9 cellular contexts compared by ENCODE assay signal in genomic region chr1:243288062-243288461, GRCh38. TPM values are rescaled to one million over a fixed set of nuclear protein-coding genes. Genes with fewer than 3 reads are reported as not detected.
A peak's percentile ranks its signal among the peaks of the same experiment; 100 is the strongest.
DNase-seq lines count a peak whose midpoint lies in the region; ATAC-seq and TF ChIP-seq lines count a peak whose summit lies in the region.
"Had no signal": no experiment of that assay in that cellular context is flagged by ENCODE, and none has a peak within 500 bp of the region (broad histone marks: within the 10 kb centered on the region; RNA-seq: fewer than 3 reads in every experiment).

No MANE protein-coding gene starts in this region.

- ATAC-seq in right cardiac atrium (no peak), GM21619 (IDR thresholded peaks at IDR 0.05; ENCODE audit: unreplicated experiment) (no peak)

- peaks cover 55% of the 10 kb centered on the region for H3K36me3 Mint-ChIP-seq in activated CD4-positive, alpha-beta memory T cell treated with anti-CD3 and anti-CD28 coated beads, Interleukin-2, amount 10 ng/mL, durations not matched to agents 7 days and 5 days (ENCODE audit: low read depth)

- H3K4me1 Mint-ChIP-seq in activated CD4-positive, alpha-beta memory T cell treated with anti-CD3 and anti-CD28 coated beads, Interleukin-2, amount 10 ng/mL, durations not matched to agents 7 days and 5 days, result peaks cover 22% of the 10 kb centered on the region

- H3K9me3 ChIP-seq in right cardiac atrium (ENCODE audit: control insufficient read depth, low read length) (no peaks in the 10 kb centered on the region), right atrium auricular region (peaks cover 0 to 3% of the 10 kb centered on the region in 2 donors), transverse colon (no peaks in the 10 kb centered on the region)

- in situ Hi-C loops in transverse colon (cut with MboI; ENCODE audit: low pct_ligation_motif_present in 1 of 4, low pct_unique_long_range_greater_than_20kb in 1 of 4, low sequenced_read_pairs in 3 of 4), result no loop called here

- H3K9me3 Mint-ChIP-seq in activated CD4-positive, alpha-beta memory T cell treated with anti-CD3 and anti-CD28 coated beads, Interleukin-2, amount 10 ng/mL, durations not matched to agents 7 days and 5 days, result peaks cover 6% of the 10 kb centered on the region

- no peaks in the 10 kb centered on the region for H3K27me3 ChIP-seq in right cardiac atrium (ENCODE audit: control insufficient read depth, insufficient read depth)
- no peaks in the 10 kb centered on the region for H3K27me3 ChIP-seq in right atrium auricular region
- H3K27me3 ChIP-seq in layer of hippocampus (ENCODE audit: control insufficient read depth, insufficient read depth, low read length), result no peaks in the 10 kb centered on the region
- no peaks in the 10 kb centered on the region for H3K27me3 ChIP-seq in transverse colon

- no peaks in the 10 kb centered on the region for H3K27me3 Mint-ChIP-seq in activated CD4-positive, alpha-beta memory T cell treated with anti-CD3 and anti-CD28 coated beads, Interleukin-2, amount 10 ng/mL, durations not matched to agents 7 days and 5 days

- no peak for TF ChIP-seq CTCF in right atrium auricular region (IDR thresholded peaks at IDR 0.05)
- TF ChIP-seq CTCF in transverse colon (IDR thresholded peaks at IDR 0.05), result no peak

- TF ChIP-seq POLR2A in transverse colon (IDR thresholded peaks at IDR 0.05), result no peak

- 85% methylated on average over 6 of the region's 6 CpGs for WGBS in right cardiac atrium
- 79 to 85% methylated on average over 6 of the region's 6 CpGs for WGBS in transverse colon (ENCODE audit: low coverage in 1 of 2), 2 donors

- DNase-seq in right cardiac atrium (no peak), right atrium auricular region (ENCODE audit: low spot score) (no peak), transverse colon (no peak), GM19238 (ENCODE audit: insufficient read length, low spot score) (no peak), NCI-H2171 treated with DMSO at 0.1 percent for 48 hours (lab: John Stamatoyannopoulos, UW) (no peak)
- DNase-seq in activated CD4-positive, alpha-beta memory T cell treated with anti-CD3 and anti-CD28 coated beads, Interleukin-2, amount 10 ng/mL, durations not matched to agents 7 days and 5 days, result no peak
- DNase-seq: C1 segment of cervical spinal cord had no signal

- intact Hi-C loops in right cardiac atrium (cut with DNase I) (no loop called here), transverse colon (cut with DNase I; ENCODE audit: low total_unique reads) (no loop called here)

- POLR2A ChIA-PET in activated CD4-positive, alpha-beta memory T cell treated with anti-CD3 and anti-CD28 coated beads, Interleukin-2, amount 10 ng/mL, durations not matched to agents 7 days and 5 days (lab: Charles Lee), result interaction anchor here (1.8 kb wide), 1 partner anchor 33 kb away, joined by 4 read pairs; the partner anchor contains the start of genes CEP170 and SDCCAG8

- H3K4me3 ChIP-seq in right cardiac atrium (ENCODE audit: low read length), result no peak overlapping the region
- H3K4me3 ChIP-seq in right atrium auricular region, result no peak overlapping the region
- no peak overlapping the region for H3K4me3 ChIP-seq in transverse colon

- H3K36me3 ChIP-seq in right atrium auricular region, result peaks cover 27% of the 10 kb centered on the region
- peaks cover 0 to 3% (median 0%) of the 10 kb centered on the region in 4 donors for H3K36me3 ChIP-seq in transverse colon

- no peak overlapping the region for H3K4me3 Mint-ChIP-seq in activated CD4-positive, alpha-beta memory T cell treated with anti-CD3 and anti-CD28 coated beads, Interleukin-2, amount 10 ng/mL, durations not matched to agents 7 days and 5 days

- H3K4me1 ChIP-seq in right cardiac atrium (ENCODE audit: control insufficient read depth, insufficient read depth, low read length), result peaks cover 4% of the 10 kb centered on the region
- peaks cover 0 to 5% of the 10 kb centered on the region in 2 donors for H3K4me1 ChIP-seq in right atrium auricular region
- H3K4me1 ChIP-seq in transverse colon, result peaks cover 0 to 9% (median 1%) of the 10 kb centered on the region in 4 donors

- CTCF ChIA-PET in activated CD4-positive, alpha-beta memory T cell treated with anti-CD3 and anti-CD28 coated beads, Interleukin-2, amount 10 ng/mL, durations not matched to agents 7 days and 5 days (lab: Charles Lee), result interaction anchor here (0.6 to 0.7 kb wide), 2 partner anchors 15 to 294 kb away, joined by 3 read pairs; no protein-coding TSS in a partner anchor

- peak overlapping the region; percentile 41 for H3K27ac Mint-ChIP-seq in activated CD4-positive, alpha-beta memory T cell treated with anti-CD3 and anti-CD28 coated beads, Interleukin-2, amount 10 ng/mL, durations not matched to agents 7 days and 5 days

- H3K27ac ChIP-seq in right cardiac atrium (ENCODE audit: low read length), result peak overlapping the region; percentile 16
- peak overlapping the region in 1 of 2 donors; percentile 47 for H3K27ac ChIP-seq in right atrium auricular region
- peak overlapping the region; percentile 12 for H3K27ac ChIP-seq in layer of hippocampus (ENCODE audit: low read depth, low read length)
- H3K27ac ChIP-seq in transverse colon, result peak overlapping the region in 3 of 4 donors; percentile 3 to 54 (median 29)

- no peak for TF ChIP-seq EP300 in transverse colon (IDR thresholded peaks at IDR 0.05; ENCODE audit: low read depth)

RNA-seq across cellular contexts. Expression of gene SDCCAG8, which starts 32.2 kb away (rescaled TPM):
- total RNA-seq in right cardiac atrium, result 10 to 100 TPM; 22.7 to 31.7 (median 27.5) TPM
- polyA plus RNA-seq in right cardiac atrium, result 16.9 TPM
- total RNA-seq in right atrium auricular region, result 10 to 100 TPM; 29.0 to 34.5 TPM
- total RNA-seq in activated CD4-positive, alpha-beta memory T cell treated with anti-CD3 and anti-CD28 coated beads, Interleukin-2, amount 10 ng/mL, durations not matched to agents 7 days and 5 days, result 10 to 100 TPM; 18.8 to 20.3 TPM
- total RNA-seq in transverse colon, result 100 to 1,000 TPM in 1 of 4 donors, 10 to 100 TPM in 3; 28.8 to 101 (median 42.5) TPM

RNA-seq across cellular contexts. Expression of gene CEP170, which starts 33.0 kb away (rescaled TPM):
- total RNA-seq in right cardiac atrium (10 to 100 TPM; 37.9 to 44.3 (median 41.3) TPM), right atrium auricular region (10 to 100 TPM; 28.4 to 29.1 TPM), transverse colon (10 to 100 TPM in 3 of 4 donors, 1 to 10 TPM in 1; 7.5 to 25.4 (median 11.8) TPM)
- polyA plus RNA-seq in right cardiac atrium, result 14.9 TPM
- total RNA-seq in activated CD4-positive, alpha-beta memory T cell treated with anti-CD3 and anti-CD28 coated beads, Interleukin-2, amount 10 ng/mL, durations not matched to agents 7 days and 5 days, result 10 to 100 TPM; 22.5 to 24.4 TPM
